12 cellular contexts compared by ENCODE assay signal in genomic region chr2:224881846-224882245, GRCh38.
A peak's percentile ranks its signal among the peaks of the same experiment; 100 is the strongest.
DNase-seq lines count a peak whose midpoint lies in the region; ATAC-seq and TF ChIP-seq lines count a peak whose summit lies in the region.
"Had no signal": no experiment of that assay in that cellular context is flagged by ENCODE, and none has a peak within 500 bp of the region (broad histone marks: within the 10 kb centered on the region; RNA-seq: fewer than 3 reads in every experiment).

No MANE protein-coding gene starts in this region.

- H3K27me3 Mint-ChIP-seq in activated naive CD4-positive, alpha-beta T cell treated with anti-CD3 and anti-CD28 coated beads, Interleukin-2, amount 10 ng/mL, durations not matched to agents 7 days and 5 days, result no peaks in the 10 kb centered on the region
- H3K27me3 Mint-ChIP-seq in activated B cell treated with CpG ODN at 0.5 μM for 24 hours, result no peaks in the 10 kb centered on the region
- H3K27me3 Mint-ChIP-seq in Caco-2 (ENCODE audit: insufficient read depth, unreplicated experiment), result peaks cover 3% of the 10 kb centered on the region
- H3K27me3 Mint-ChIP-seq: brain had no signal

- CTCF ChIA-PET in activated naive CD4-positive, alpha-beta T cell treated with anti-CD3 and anti-CD28 coated beads, Interleukin-2, amount 10 ng/mL, durations not matched to agents 7 days and 5 days (lab: Charles Lee), result no interaction called here
- CTCF ChIA-PET in activated B cell treated with CpG ODN at 0.5 μM for 24 hours (lab: Charles Lee), result no interaction called here
- CTCF ChIA-PET in Caco-2 (lab: Charles Lee), result no interaction called here

- POLR2A ChIA-PET in activated B cell treated with CpG ODN at 0.5 μM for 24 hours (lab: Charles Lee), result interaction anchor here (1.2 to 1.3 kb wide), 2 partner anchors 63 to 72 kb away, joined by 3 read pairs; no protein-coding TSS in a partner anchor
- POLR2A ChIA-PET in Caco-2 (lab: Charles Lee), result no interaction called here

- H3K27me3 ChIP-seq in esophagus squamous epithelium, result no peaks in the 10 kb centered on the region
- H3K27me3 ChIP-seq in tibial artery, result no peaks in the 10 kb centered on the region
- no peaks in the 10 kb centered on the region for H3K27me3 ChIP-seq in Caco-2 (replicated peaks; ENCODE audit: control insufficient read depth, insufficient read depth, low read length)

- H3K4me1 ChIP-seq in esophagus squamous epithelium, result peaks cover 0 to 41% (median 16%) of the 10 kb centered on the region in 3 donors
- H3K4me1 ChIP-seq in tibial artery, result peaks cover 0 to 40% (median 7%) of the 10 kb centered on the region in 4 donors
- H3K4me1 ChIP-seq in Caco-2, result no peaks in the 10 kb centered on the region

- H3K9me3 ChIP-seq in esophagus squamous epithelium, result no peaks in the 10 kb centered on the region
- H3K9me3 ChIP-seq in tibial artery, result no peaks in the 10 kb centered on the region
- H3K9me3 ChIP-seq in Caco-2, result no peaks in the 10 kb centered on the region

- no peak overlapping the region for H3K4me3 Mint-ChIP-seq in activated naive CD4-positive, alpha-beta T cell treated with anti-CD3 and anti-CD28 coated beads, Interleukin-2, amount 10 ng/mL, durations not matched to agents 7 days and 5 days
- no peak overlapping the region for H3K4me3 Mint-ChIP-seq in activated B cell treated with CpG ODN at 0.5 μM for 24 hours
- no peak overlapping the region for H3K4me3 Mint-ChIP-seq in Caco-2 (ENCODE audit: unreplicated experiment)
- H3K4me3 Mint-ChIP-seq: brain, H9 had no signal

- H3K27ac ChIP-seq in esophagus squamous epithelium, result peak overlapping the region in 3 of 4 donors; percentile 1 to 52 (median 12)
- H3K27ac ChIP-seq in tibial artery, result peak overlapping the region; percentile 37 to 40

- TF ChIP-seq POLR2A in esophagus squamous epithelium (IDR thresholded peaks at IDR 0.05), result no peak

- peaks cover 42% of the 10 kb centered on the region for H3K4me1 Mint-ChIP-seq in activated naive CD4-positive, alpha-beta T cell treated with anti-CD3 and anti-CD28 coated beads, Interleukin-2, amount 10 ng/mL, durations not matched to agents 7 days and 5 days
- peaks cover 36% of the 10 kb centered on the region for H3K4me1 Mint-ChIP-seq in activated B cell treated with CpG ODN at 0.5 μM for 24 hours
- H3K4me1 Mint-ChIP-seq in Caco-2 (ENCODE audit: low read depth, unreplicated experiment), result no peaks in the 10 kb centered on the region

- peaks cover 91% of the 10 kb centered on the region for H3K36me3 Mint-ChIP-seq in activated naive CD4-positive, alpha-beta T cell treated with anti-CD3 and anti-CD28 coated beads, Interleukin-2, amount 10 ng/mL, durations not matched to agents 7 days and 5 days
- H3K36me3 Mint-ChIP-seq in activated B cell treated with CpG ODN at 0.5 μM for 24 hours (ENCODE audit: low read depth) (peaks cover 89% of the 10 kb centered on the region), Caco-2 (ENCODE audit: insufficient read depth, unreplicated experiment) (no peaks in the 10 kb centered on the region)

- 46 to 72% methylated on average over 1 of the region's 1 CpG for WGBS in esophagus squamous epithelium, 2 donors

- H3K27ac Mint-ChIP-seq in activated naive CD4-positive, alpha-beta T cell treated with anti-CD3 and anti-CD28 coated beads, Interleukin-2, amount 10 ng/mL, durations not matched to agents 7 days and 5 days, result peak overlapping the region; percentile 81
- H3K27ac Mint-ChIP-seq in activated B cell treated with CpG ODN at 0.5 μM for 24 hours (peak overlapping the region; percentile 80), Caco-2 (ENCODE audit: unreplicated experiment) (no peak overlapping the region)
- H3K27ac Mint-ChIP-seq: H9 had no signal

- no peak for DNase-seq in activated naive CD4-positive, alpha-beta T cell treated with anti-CD3 and anti-CD28 coated beads, Interleukin-2, amount 10 ng/mL, durations not matched to agents 7 days and 5 days
- no peak for DNase-seq in activated naive CD4-positive, alpha-beta T cell treated with anti-CD3 and anti-CD28 coated beads, Interleukin-2, amount 50 U/mL, for 16 hours
- no peak for DNase-seq in activated B cell treated with CpG ODN at 0.5 μM for 24 hours
- DNase-seq in esophagus squamous epithelium (lab: John Stamatoyannopoulos, UW), result no peak
- no peak for DNase-seq in tibial artery
- DNase-seq in Caco-2, result no peak
- no peak for DNase-seq in activated CD8-positive, alpha-beta memory T cell treated with anti-CD3 and anti-CD28 coated beads, Interleukin-2, amount 50 U/mL, for 48 hours
- DNase-seq: H9, hippocampal formation, SW 1271 had no signal

- no TSS peak for BruUV-seq in Caco-2 (replicated peaks; lab: Mats Ljungman, UMichigan)

- intact Hi-C loops in activated B cell treated with CpG ODN at 0.5 μM for 24 hours (cut with micrococcal nuclease), result loop anchor here (1.0 to 2.0 kb wide), 2 partner anchors 12 to 159 kb away; no protein-coding TSS in a partner anchor
- intact Hi-C loops in esophagus squamous epithelium (cut with DNase I), result no loop called here
- intact Hi-C loops in tibial artery (cut with DNase I; ENCODE audit: low total_unique reads), result no loop called here
- intact Hi-C loops in Caco-2 (cut with micrococcal nuclease; ENCODE audit: unreplicated experiment), result no loop called here

- H3K4me3 ChIP-seq in esophagus squamous epithelium (no peak overlapping the region), tibial artery (no peak overlapping the region), Caco-2 (ENCODE audit: low read depth, low read length) (no peak overlapping the region)

- TF ChIP-seq CTCF in activated B cell treated with CpG ODN at 0.5 μM for 24 hours (IDR thresholded peaks at IDR 0.05), result no peak
- no peak for TF ChIP-seq CTCF in esophagus squamous epithelium (IDR thresholded peaks at IDR 0.05)
- TF ChIP-seq CTCF in tibial artery (IDR thresholded peaks at IDR 0.05), result no peak
- TF ChIP-seq CTCF in Caco-2 (IDR thresholded peaks at IDR 0.05; ENCODE audit: insufficient read depth in 1 of 2, low read depth in 1 of 2, low read length in 1 of 2, severe bottlenecking in 1 of 2, unreplicated experiment in 1 of 2), result no peak

- H3K36me3 ChIP-seq in esophagus squamous epithelium (no peaks in the 10 kb centered on the region), tibial artery (peaks cover 5 to 9% (median 6%) of the 10 kb centered on the region in 3 donors), Caco-2 (ENCODE audit: control insufficient read depth, insufficient read depth, low read length) (no peaks in the 10 kb centered on the region)

- no peaks in the 10 kb centered on the region for H3K9me3 Mint-ChIP-seq in activated naive CD4-positive, alpha-beta T cell treated with anti-CD3 and anti-CD28 coated beads, Interleukin-2, amount 10 ng/mL, durations not matched to agents 7 days and 5 days
- H3K9me3 Mint-ChIP-seq in activated B cell treated with CpG ODN at 0.5 μM for 24 hours (no peaks in the 10 kb centered on the region), Caco-2 (ENCODE audit: unreplicated experiment) (no peaks in the 10 kb centered on the region)
- H3K9me3 Mint-ChIP-seq: brain, H9 had no signal

- ATAC-seq in activated B cell treated with CpG ODN at 0.5 μM for 24 hours (ENCODE audit: low read depth), result no peak
- no peak for ATAC-seq in GM21619 (IDR thresholded peaks at IDR 0.05; ENCODE audit: unreplicated experiment)
